Comparison of ENCODE assay signal across 1 cellular context in the genomic region with DNA sequence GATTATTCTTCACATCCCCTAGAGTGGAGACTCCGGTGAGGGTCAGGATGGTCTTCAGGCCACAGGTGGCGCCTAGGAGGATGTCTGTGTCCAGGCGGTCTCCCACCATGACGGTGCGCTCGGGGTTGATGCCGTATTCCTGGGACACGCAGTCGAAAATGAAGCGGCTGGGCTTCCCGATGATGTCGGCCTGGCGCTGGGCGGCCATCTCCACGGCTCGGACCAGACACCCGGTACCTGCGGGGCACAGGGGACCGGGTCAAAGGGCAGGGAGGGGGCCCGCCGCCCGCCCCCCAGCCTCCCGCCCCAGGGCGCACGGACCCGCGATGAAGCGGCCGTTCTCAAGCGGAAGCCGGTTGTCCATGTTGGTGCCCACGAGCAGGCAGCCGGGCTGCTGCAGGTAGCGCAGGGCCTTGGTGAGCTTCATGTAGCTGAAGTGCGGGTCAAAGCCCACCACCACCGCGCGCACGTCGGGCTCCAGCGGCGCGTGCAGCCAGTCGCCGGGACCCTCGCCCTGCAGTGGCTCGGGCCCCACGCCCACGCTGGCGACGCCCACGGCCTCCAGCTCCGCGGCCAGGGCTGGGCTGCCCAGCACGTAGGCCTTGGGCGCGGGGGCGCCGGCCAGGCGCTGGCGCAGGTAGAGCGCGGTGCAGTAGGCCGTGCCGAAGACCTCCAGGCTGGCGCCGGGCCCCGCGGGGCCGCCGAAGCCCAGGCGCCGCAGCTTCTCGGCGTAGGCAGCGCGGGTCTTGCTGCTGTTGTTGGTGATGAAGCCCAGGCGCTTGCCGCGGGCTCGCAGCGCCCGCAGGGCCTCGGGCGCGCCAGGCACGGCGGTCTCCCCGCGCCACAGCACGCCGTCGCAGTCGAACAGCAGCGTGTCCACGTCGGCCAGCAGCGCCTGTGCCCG.
TF ChIP-seq lines count a peak whose summit lies in the region.

No MANE protein-coding gene starts in this region.

TF ChIP-seq in K562, 482 proteins besides CTCF, POLR2A, EP300 and RAD21 (continued from another document and continues in another):
- TF ChIP-seq, protein P1, sequence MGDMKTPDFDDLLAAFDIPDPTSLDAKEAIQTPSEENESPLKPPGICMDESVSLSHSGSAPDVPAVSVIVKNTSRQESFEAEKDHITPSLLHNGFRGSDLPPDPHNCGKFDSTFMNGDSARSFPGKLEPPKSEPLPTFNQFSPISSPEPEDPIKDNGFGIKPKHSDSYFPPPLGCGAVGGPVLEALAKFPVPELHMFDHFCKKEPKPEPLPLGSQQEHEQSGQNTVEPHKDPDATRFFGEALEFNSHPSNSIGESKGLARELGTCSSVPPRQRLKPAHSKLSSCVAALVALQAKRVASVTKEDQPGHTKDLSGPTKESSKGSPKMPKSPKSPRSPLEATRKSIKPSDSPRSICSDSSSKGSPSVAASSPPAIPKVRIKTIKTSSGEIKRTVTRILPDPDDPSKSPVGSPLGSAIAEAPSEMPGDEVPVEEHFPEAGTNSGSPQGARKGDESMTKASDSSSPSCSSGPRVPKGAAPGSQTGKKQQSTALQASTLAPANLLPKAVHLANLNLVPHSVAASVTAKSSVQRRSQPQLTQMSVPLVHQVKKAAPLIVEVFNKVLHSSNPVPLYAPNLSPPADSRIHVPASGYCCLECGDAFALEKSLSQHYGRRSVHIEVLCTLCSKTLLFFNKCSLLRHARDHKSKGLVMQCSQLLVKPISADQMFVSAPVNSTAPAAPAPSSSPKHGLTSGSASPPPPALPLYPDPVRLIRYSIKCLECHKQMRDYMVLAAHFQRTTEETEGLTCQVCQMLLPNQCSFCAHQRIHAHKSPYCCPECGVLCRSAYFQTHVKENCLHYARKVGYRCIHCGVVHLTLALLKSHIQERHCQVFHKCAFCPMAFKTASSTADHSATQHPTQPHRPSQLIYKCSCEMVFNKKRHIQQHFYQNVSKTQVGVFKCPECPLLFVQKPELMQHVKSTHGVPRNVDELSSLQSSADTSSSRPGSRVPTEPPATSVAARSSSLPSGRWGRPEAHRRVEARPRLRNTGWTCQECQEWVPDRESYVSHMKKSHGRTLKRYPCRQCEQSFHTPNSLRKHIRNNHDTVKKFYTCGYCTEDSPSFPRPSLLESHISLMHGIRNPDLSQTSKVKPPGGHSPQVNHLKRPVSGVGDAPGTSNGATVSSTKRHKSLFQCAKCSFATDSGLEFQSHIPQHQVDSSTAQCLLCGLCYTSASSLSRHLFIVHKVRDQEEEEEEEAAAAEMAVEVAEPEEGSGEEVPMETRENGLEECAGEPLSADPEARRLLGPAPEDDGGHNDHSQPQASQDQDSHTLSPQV (IDR thresholded peaks at IDR 0.05), result peak; percentile 43; the same call in 1 of the 2 replicates
- peak; percentile 40; the same call in 1 of the 2 replicates for TF ChIP-seq CREB1 (IDR thresholded peaks at IDR 0.05)
- no peak for TF ChIP-seq CREB1 (CRISPR knock-in tag; IDR thresholded peaks at IDR 0.05)
- TF ChIP-seq SNRNP70 (optimal IDR thresholded peaks at IDR 0.05; ENCODE audit: low read depth, low read length), result no peak
- no peak for TF ChIP-seq PTBP1 (IDR thresholded peaks at IDR 0.05; ENCODE audit: low read depth, low read length)
- TF ChIP-seq, protein P2, sequence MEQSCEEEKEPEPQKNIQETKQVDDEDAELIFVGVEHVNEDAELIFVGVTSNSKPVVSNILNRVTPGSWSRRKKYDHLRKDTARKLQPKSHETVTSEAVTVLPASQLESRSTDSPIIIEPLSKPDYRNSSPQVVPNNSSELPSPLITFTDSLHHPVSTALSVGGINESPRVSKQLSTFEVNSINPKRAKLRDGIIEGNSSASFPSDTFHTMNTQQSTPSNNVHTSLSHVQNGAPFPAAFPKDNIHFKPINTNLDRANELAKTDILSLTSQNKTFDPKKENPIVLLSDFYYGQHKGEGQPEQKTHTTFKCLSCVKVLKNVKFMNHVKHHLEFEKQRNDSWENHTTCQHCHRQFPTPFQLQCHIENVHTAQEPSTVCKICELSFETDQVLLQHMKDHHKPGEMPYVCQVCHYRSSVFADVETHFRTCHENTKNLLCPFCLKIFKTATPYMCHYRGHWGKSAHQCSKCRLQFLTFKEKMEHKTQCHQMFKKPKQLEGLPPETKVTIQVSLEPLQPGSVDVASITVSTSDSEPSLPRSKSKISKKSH (CRISPR knock-in tag; IDR thresholded peaks at IDR 0.05), result no peak
- TF ChIP-seq, protein P3, sequence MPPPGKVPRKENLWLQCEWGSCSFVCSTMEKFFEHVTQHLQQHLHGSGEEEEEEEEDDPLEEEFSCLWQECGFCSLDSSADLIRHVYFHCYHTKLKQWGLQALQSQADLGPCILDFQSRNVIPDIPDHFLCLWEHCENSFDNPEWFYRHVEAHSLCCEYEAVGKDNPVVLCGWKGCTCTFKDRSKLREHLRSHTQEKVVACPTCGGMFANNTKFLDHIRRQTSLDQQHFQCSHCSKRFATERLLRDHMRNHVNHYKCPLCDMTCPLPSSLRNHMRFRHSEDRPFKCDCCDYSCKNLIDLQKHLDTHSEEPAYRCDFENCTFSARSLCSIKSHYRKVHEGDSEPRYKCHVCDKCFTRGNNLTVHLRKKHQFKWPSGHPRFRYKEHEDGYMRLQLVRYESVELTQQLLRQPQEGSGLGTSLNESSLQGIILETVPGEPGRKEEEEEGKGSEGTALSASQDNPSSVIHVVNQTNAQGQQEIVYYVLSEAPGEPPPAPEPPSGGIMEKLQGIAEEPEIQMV (tag; conservative IDR thresholded peaks at IDR 0.05; ENCODE audit: low read depth), result no peak
- TF ChIP-seq, protein P4, sequence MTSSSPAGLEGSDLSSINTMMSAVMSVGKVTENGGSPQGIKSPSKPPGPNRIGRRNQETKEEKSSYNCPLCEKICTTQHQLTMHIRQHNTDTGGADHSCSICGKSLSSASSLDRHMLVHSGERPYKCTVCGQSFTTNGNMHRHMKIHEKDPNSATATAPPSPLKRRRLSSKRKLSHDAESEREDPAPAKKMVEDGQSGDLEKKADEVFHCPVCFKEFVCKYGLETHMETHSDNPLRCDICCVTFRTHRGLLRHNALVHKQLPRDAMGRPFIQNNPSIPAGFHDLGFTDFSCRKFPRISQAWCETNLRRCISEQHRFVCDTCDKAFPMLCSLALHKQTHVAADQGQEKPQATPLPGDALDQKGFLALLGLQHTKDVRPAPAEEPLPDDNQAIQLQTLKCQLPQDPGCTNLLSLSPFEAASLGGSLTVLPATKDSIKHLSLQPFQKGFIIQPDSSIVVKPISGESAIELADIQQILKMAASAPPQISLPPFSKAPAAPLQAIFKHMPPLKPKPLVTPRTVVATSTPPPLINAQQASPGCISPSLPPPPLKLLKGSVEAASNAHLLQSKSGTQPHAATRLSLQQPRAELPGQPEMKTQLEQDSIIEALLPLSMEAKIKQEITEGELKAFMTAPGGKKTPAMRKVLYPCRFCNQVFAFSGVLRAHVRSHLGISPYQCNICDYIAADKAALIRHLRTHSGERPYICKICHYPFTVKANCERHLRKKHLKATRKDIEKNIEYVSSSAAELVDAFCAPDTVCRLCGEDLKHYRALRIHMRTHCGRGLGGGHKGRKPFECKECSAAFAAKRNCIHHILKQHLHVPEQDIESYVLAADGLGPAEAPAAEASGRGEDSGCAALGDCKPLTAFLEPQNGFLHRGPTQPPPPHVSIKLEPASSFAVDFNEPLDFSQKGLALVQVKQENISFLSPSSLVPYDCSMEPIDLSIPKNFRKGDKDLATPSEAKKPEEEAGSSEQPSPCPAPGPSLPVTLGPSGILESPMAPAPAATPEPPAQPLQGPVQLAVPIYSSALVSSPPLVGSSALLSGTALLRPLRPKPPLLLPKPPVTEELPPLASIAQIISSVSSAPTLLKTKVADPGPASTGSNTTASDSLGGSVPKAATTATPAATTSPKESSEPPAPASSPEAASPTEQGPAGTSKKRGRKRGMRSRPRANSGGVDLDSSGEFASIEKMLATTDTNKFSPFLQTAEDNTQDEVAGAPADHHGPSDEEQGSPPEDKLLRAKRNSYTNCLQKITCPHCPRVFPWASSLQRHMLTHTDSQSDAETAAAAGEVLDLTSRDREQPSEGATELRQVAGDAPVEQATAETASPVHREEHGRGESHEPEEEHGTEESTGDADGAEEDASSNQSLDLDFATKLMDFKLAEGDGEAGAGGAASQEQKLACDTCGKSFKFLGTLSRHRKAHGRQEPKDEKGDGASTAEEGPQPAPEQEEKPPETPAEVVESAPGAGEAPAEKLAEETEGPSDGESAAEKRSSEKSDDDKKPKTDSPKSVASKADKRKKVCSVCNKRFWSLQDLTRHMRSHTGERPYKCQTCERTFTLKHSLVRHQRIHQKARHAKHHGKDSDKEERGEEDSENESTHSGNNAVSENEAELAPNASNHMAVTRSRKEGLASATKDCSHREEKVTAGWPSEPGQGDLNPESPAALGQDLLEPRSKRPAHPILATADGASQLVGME (CRISPR knock-in tag; IDR thresholded peaks at IDR 0.05), result 0 out of 2 replicates have a peak, but pooled peaks have one; percentile 10
- TF ChIP-seq ZNF79 (CRISPR knock-in tag; IDR thresholded peaks at IDR 0.05; ENCODE audit: low read depth), result no peak
- TF ChIP-seq MTF1 (CRISPR knock-in tag; IDR thresholded peaks at IDR 0.05; ENCODE audit: borderline replicate concordance), result no peak
- TF ChIP-seq PCBP1 (IDR thresholded peaks at IDR 0.05; ENCODE audit: low read depth, low read length, poor library complexity, severe bottlenecking), result peak; percentile 37
- no peak for TF ChIP-seq U2AF2 (optimal IDR thresholded peaks at IDR 0.05; ENCODE audit: low read depth, low read length)
- no peak for TF ChIP-seq TCFL5 (CRISPR knock-in tag; conservative IDR thresholded peaks at IDR 0.05)
- no peak for TF ChIP-seq DACH1 (IDR thresholded peaks at IDR 0.05; ENCODE audit: partially characterized antibody)
- peak; percentile 28; the same call in 1 of the 2 replicates for TF ChIP-seq RBFOX2 (IDR thresholded peaks at IDR 0.05; ENCODE audit: low read depth, low read length)
- TF ChIP-seq, protein P5, sequence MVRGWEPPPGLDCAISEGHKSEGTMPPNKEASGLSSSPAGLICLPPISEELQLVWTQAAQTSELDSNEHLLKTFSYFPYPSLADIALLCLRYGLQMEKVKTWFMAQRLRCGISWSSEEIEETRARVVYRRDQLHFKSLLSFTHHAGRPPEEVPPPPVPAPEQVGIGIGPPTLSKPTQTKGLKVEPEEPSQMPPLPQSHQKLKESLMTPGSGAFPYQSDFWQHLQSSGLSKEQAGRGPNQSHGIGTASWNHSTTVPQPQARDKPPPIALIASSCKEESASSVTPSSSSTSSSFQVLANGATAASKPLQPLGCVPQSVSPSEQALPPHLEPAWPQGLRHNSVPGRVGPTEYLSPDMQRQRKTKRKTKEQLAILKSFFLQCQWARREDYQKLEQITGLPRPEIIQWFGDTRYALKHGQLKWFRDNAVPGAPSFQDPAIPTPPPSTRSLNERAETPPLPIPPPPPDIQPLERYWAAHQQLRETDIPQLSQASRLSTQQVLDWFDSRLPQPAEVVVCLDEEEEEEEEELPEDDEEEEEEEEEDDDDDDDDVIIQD (CRISPR knock-in tag; IDR thresholded peaks at IDR 0.05), result no peak
- no peak for TF ChIP-seq CBX3 (IDR thresholded peaks at IDR 0.05; ENCODE audit: borderline replicate concordance in 1 of 2, low read length in 2 of 2)
- TF ChIP-seq, protein P6, sequence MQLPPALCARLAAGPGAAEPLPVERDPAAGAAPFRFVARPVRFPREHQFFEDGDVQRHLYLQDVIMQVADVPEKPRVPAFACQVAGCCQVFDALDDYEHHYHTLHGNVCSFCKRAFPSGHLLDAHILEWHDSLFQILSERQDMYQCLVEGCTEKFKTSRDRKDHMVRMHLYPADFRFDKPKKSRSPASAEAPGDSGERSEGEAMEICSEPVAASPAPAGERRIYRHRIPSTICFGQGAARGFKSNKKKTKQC (CRISPR knock-in tag; IDR thresholded peaks at IDR 0.05), result 0 out of 2 replicates have a peak, but pooled peaks have one; percentile 65
- TF ChIP-seq, protein P7, sequence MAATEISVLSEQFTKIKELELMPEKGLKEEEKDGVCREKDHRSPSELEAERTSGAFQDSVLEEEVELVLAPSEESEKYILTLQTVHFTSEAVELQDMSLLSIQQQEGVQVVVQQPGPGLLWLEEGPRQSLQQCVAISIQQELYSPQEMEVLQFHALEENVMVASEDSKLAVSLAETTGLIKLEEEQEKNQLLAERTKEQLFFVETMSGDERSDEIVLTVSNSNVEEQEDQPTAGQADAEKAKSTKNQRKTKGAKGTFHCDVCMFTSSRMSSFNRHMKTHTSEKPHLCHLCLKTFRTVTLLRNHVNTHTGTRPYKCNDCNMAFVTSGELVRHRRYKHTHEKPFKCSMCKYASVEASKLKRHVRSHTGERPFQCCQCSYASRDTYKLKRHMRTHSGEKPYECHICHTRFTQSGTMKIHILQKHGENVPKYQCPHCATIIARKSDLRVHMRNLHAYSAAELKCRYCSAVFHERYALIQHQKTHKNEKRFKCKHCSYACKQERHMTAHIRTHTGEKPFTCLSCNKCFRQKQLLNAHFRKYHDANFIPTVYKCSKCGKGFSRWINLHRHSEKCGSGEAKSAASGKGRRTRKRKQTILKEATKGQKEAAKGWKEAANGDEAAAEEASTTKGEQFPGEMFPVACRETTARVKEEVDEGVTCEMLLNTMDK (IDR thresholded peaks at IDR 0.05; ENCODE audit: borderline replicate concordance, insufficient read depth, low read depth, low read length, poor library complexity, severe bottlenecking), result peak; percentile 1
- TF ChIP-seq, protein P8, sequence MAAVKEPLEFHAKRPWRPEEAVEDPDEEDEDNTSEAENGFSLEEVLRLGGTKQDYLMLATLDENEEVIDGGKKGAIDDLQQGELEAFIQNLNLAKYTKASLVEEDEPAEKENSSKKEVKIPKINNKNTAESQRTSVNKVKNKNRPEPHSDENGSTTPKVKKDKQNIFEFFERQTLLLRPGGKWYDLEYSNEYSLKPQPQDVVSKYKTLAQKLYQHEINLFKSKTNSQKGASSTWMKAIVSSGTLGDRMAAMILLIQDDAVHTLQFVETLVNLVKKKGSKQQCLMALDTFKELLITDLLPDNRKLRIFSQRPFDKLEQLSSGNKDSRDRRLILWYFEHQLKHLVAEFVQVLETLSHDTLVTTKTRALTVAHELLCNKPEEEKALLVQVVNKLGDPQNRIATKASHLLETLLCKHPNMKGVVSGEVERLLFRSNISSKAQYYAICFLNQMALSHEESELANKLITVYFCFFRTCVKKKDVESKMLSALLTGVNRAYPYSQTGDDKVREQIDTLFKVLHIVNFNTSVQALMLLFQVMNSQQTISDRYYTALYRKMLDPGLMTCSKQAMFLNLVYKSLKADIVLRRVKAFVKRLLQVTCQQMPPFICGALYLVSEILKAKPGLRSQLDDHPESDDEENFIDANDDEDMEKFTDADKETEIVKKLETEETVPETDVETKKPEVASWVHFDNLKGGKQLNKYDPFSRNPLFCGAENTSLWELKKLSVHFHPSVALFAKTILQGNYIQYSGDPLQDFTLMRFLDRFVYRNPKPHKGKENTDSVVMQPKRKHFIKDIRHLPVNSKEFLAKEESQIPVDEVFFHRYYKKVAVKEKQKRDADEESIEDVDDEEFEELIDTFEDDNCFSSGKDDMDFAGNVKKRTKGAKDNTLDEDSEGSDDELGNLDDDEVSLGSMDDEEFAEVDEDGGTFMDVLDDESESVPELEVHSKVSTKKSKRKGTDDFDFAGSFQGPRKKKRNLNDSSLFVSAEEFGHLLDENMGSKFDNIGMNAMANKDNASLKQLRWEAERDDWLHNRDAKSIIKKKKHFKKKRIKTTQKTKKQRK (IDR thresholded peaks at IDR 0.05; ENCODE audit: borderline replicate concordance, low read depth, low read length), result no peak
- no peak for TF ChIP-seq EHMT2 (IDR thresholded peaks at IDR 0.05)
- no peak for TF ChIP-seq KHSRP (IDR thresholded peaks at IDR 0.05)
- 0 out of 2 replicates have a peak, but pooled peaks have one; percentile 15 for TF ChIP-seq NR2C2 (CRISPR knock-in tag; IDR thresholded peaks at IDR 0.05)
- no peak; the same call in 1 of the 2 replicates for TF ChIP-seq NR2C2 (tag; IDR thresholded peaks at IDR 0.05)
- TF ChIP-seq FUS (optimal IDR thresholded peaks at IDR 0.05; ENCODE audit: low read depth, low read length), result no peak
